9 cellular contexts compared by ENCODE assay signal in the genomic region with DNA sequence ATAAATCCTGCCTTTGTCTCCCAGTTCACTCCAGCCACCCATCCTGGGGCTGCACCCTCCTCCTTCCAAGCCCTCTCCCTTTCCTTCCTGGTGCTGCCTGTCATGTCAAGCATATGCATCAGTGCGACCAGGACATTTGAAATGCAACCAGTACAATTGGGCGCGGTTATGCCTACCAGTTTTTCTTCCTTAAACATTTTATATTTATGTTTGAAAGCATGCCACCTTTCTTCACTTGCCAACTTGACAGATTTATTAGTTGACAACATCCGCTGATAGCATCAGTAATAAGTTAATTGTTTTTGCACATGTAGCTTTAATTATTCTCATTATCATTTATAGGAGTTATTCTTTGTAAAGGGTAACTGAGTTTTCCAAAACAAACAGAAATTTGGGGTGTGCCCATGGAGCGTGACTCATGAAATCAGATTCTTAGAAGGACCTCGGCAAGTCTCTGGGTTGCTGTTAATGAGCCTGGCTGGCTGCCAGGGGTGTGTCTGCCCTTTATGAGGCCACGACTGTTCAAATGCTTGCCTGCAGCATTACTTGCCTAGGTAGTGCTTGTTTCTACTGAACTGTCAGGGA. TPM values are rescaled to one million over a fixed set of nuclear protein-coding genes. Genes with fewer than 3 reads are reported as not detected.
A peak's percentile ranks its signal among the peaks of the same experiment; 100 is the strongest.
DNase-seq lines count a peak whose midpoint lies in the region; ATAC-seq and TF ChIP-seq lines count a peak whose summit lies in the region.
"Had no signal": no experiment of that assay in that cellular context is flagged by ENCODE, and none has a peak within 500 bp of the region (broad histone marks: within the 10 kb centered on the region; RNA-seq: fewer than 3 reads in every experiment).

No MANE protein-coding gene starts in this region.

- H3K9me3 Mint-ChIP-seq in activated T-helper 17 cell treated with anti-CD3 and anti-CD28 coated beads, Interleukin-2, amount 50 U/mL, for 72 hours: no peaks in the 10 kb centered on the region
- H3K9me3 Mint-ChIP-seq in endothelial cell (ENCODE audit: unreplicated experiment): peaks cover 5% of the 10 kb centered on the region

- peak; percentile 51 for ATAC-seq in activated T-helper 17 cell treated with anti-CD3 and anti-CD28 coated beads, Interleukin-2, amount 50 U/mL, for 72 hours (replicated peaks)
- no peak for ATAC-seq in HG03045 (IDR thresholded peaks at IDR 0.05; ENCODE audit: unreplicated experiment)
- ATAC-seq in SK-N-SH treated with all-trans-retinoic acid at 6 μM for 48 hours: no peak

- intact Hi-C loops in posterior cingulate gyrus (cut with DNase I): no loop called here

- H3K36me3 Mint-ChIP-seq in activated T-helper 17 cell treated with anti-CD3 and anti-CD28 coated beads, Interleukin-2, amount 50 U/mL, for 72 hours (ENCODE audit: low read depth): no peaks in the 10 kb centered on the region
- peaks cover 9% of the 10 kb centered on the region for H3K36me3 Mint-ChIP-seq in endothelial cell (ENCODE audit: low read depth, unreplicated experiment)

- DNase-seq in GM04503 (ENCODE audit: low read depth): peak; percentile 36
- peak; percentile 55 for DNase-seq in NCI-H146 (lab: John Stamatoyannopoulos, UW)
- DNase-seq in iris pigment epithelial cell (ENCODE audit: low read depth): peak; percentile 39
- DNase-seq in endothelial cell (ENCODE audit: low spot score): no peak
- DNase-seq in posterior cingulate gyrus: no peak
- DNase-seq: activated naive CD8-positive, alpha-beta T cell treated with anti-CD3 and anti-CD28 coated beads, Interleukin-2, amount 10 ng/mL, durations not matched to agents 7 days and 5 days had no signal

- peaks cover 42% of the 10 kb centered on the region for H3K27me3 Mint-ChIP-seq in activated T-helper 17 cell treated with anti-CD3 and anti-CD28 coated beads, Interleukin-2, amount 50 U/mL, for 72 hours
- no peaks in the 10 kb centered on the region for H3K27me3 Mint-ChIP-seq in endothelial cell (ENCODE audit: unreplicated experiment)

- TF ChIP-seq CTCF in endothelial cell (IDR thresholded peaks at IDR 0.05; ENCODE audit: unreplicated experiment): no peak

- H3K27ac Mint-ChIP-seq in activated T-helper 17 cell treated with anti-CD3 and anti-CD28 coated beads, Interleukin-2, amount 50 U/mL, for 72 hours: no peak overlapping the region
- no peak overlapping the region for H3K27ac Mint-ChIP-seq in endothelial cell (ENCODE audit: unreplicated experiment)
- H3K27ac Mint-ChIP-seq: activated naive CD8-positive, alpha-beta T cell treated with anti-CD3 and anti-CD28 coated beads, Interleukin-2, amount 10 ng/mL, durations not matched to agents 7 days and 5 days had no signal

- H3K4me1 Mint-ChIP-seq in activated T-helper 17 cell treated with anti-CD3 and anti-CD28 coated beads, Interleukin-2, amount 50 U/mL, for 72 hours: no peaks in the 10 kb centered on the region
- H3K4me1 Mint-ChIP-seq in endothelial cell (ENCODE audit: unreplicated experiment): no peaks in the 10 kb centered on the region

- H3K4me3 Mint-ChIP-seq in activated T-helper 17 cell treated with anti-CD3 and anti-CD28 coated beads, Interleukin-2, amount 50 U/mL, for 72 hours: no peak overlapping the region
- no peak overlapping the region for H3K4me3 Mint-ChIP-seq in endothelial cell (ENCODE audit: unreplicated experiment)
- H3K4me3 Mint-ChIP-seq: activated naive CD8-positive, alpha-beta T cell treated with anti-CD3 and anti-CD28 coated beads, Interleukin-2, amount 10 ng/mL, durations not matched to agents 7 days and 5 days had no signal

TF ChIP-seq in SK-N-SH treated with all-trans-retinoic acid at 6 μM for 48 hours, 23 proteins besides CTCF, POLR2A, EP300 and RAD21:
- TF ChIP-seq CSDC2 (CRISPR knock-in tag; IDR thresholded peaks at IDR 0.05) (no peak), PPARA (CRISPR knock-in tag; IDR thresholded peaks at IDR 0.05; ENCODE audit: borderline replicate concordance) (no peak), ESRRG (CRISPR knock-in tag; IDR thresholded peaks at IDR 0.05) (no peak), ZFP30 (CRISPR knock-in tag; IDR thresholded peaks at IDR 0.05) (no peak), ISL1 (CRISPR knock-in tag; IDR thresholded peaks at IDR 0.05) (no peak), ZNF8 (CRISPR knock-in tag; IDR thresholded peaks at IDR 0.05) (no peak), ARNTL (CRISPR knock-in tag; IDR thresholded peaks at IDR 0.05; ENCODE audit: borderline replicate concordance, low read depth) (no peak), ZFP3 (CRISPR knock-in tag; IDR thresholded peaks at IDR 0.05) (no peak), OSR1 (CRISPR knock-in tag; IDR thresholded peaks at IDR 0.05) (no peak), ZNF70 (CRISPR knock-in tag; IDR thresholded peaks at IDR 0.05) (no peak), TOX (CRISPR knock-in tag; IDR thresholded peaks at IDR 0.05; ENCODE audit: borderline replicate concordance) (no peak), SNAI2 (CRISPR knock-in tag; IDR thresholded peaks at IDR 0.05) (no peak), TCF4 (CRISPR knock-in tag; IDR thresholded peaks at IDR 0.05; ENCODE audit: borderline replicate concordance) (no peak), ZNF565 (CRISPR knock-in tag; conservative IDR thresholded peaks at IDR 0.05; ENCODE audit: low read depth) (no peak), RARB (CRISPR knock-in tag; IDR thresholded peaks at IDR 0.05) (no peak), ZC3H10 (CRISPR knock-in tag; IDR thresholded peaks at IDR 0.05) (no peak)
- TF ChIP-seq, protein P1, sequence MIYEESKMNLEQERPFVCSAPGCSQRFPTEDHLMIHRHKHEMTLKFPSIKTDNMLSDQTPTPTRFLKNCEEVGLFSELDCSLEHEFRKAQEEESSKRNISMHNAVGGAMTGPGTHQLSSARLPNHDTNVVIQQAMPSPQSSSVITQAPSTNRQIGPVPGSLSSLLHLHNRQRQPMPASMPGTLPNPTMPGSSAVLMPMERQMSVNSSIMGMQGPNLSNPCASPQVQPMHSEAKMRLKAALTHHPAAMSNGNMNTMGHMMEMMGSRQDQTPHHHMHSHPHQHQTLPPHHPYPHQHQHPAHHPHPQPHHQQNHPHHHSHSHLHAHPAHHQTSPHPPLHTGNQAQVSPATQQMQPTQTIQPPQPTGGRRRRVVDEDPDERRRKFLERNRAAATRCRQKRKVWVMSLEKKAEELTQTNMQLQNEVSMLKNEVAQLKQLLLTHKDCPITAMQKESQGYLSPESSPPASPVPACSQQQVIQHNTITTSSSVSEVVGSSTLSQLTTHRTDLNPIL (CRISPR knock-in tag; IDR thresholded peaks at IDR 0.05; ENCODE audit: low read depth): no peak
- TF ChIP-seq, protein P2, sequence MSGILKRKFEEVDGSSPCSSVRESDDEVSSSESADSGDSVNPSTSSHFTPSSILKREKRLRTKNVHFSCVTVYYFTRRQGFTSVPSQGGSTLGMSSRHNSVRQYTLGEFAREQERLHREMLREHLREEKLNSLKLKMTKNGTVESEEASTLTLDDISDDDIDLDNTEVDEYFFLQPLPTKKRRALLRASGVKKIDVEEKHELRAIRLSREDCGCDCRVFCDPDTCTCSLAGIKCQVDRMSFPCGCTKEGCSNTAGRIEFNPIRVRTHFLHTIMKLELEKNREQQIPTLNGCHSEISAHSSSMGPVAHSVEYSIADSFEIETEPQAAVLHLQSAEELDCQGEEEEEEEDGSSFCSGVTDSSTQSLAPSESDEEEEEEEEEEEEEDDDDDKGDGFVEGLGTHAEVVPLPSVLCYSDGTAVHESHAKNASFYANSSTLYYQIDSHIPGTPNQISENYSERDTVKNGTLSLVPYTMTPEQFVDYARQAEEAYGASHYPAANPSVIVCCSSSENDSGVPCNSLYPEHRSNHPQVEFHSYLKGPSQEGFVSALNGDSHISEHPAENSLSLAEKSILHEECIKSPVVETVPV (CRISPR knock-in tag; IDR thresholded peaks at IDR 0.05): no peak
- TF ChIP-seq, protein P3, sequence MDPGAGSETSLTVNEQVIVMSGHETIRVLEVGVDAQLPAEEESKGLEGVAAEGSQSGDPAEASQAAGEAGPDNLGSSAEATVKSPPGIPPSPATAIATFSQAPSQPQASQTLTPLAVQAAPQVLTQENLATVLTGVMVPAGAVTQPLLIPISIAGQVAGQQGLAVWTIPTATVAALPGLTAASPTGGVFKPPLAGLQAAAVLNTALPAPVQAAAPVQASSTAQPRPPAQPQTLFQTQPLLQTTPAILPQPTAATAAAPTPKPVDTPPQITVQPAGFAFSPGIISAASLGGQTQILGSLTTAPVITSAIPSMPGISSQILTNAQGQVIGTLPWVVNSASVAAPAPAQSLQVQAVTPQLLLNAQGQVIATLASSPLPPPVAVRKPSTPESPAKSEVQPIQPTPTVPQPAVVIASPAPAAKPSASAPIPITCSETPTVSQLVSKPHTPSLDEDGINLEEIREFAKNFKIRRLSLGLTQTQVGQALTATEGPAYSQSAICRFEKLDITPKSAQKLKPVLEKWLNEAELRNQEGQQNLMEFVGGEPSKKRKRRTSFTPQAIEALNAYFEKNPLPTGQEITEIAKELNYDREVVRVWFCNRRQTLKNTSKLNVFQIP (CRISPR knock-in tag; IDR thresholded peaks at IDR 0.05; ENCODE audit: borderline replicate concordance, low read depth): no peak
- TF ChIP-seq, protein P4, sequence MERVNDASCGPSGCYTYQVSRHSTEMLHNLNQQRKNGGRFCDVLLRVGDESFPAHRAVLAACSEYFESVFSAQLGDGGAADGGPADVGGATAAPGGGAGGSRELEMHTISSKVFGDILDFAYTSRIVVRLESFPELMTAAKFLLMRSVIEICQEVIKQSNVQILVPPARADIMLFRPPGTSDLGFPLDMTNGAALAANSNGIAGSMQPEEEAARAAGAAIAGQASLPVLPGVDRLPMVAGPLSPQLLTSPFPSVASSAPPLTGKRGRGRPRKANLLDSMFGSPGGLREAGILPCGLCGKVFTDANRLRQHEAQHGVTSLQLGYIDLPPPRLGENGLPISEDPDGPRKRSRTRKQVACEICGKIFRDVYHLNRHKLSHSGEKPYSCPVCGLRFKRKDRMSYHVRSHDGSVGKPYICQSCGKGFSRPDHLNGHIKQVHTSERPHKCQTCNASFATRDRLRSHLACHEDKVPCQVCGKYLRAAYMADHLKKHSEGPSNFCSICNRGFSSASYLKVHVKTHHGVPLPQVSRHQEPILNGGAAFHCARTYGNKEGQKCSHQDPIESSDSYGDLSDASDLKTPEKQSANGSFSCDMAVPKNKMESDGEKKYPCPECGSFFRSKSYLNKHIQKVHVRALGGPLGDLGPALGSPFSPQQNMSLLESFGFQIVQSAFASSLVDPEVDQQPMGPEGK (CRISPR knock-in tag; IDR thresholded peaks at IDR 0.05; ENCODE audit: borderline replicate concordance): no peak
TF ChIP-seq in SK-N-SH treated with all-trans-retinoic acid at 6 μM for 48 hours: peak in this region for 0.

RNA-seq across cellular contexts. Expression of a gene that starts 32.8 kb away (rescaled TPM):
- under 1 TPM in 1 of 2 donors, not detected in 1; 0.40 TPM for total RNA-seq in activated T-helper 17 cell treated with anti-CD3 and anti-CD28 coated beads, Interleukin-2, amount 50 U/mL, for 72 hours
- not detected for total RNA-seq in endothelial cell (ENCODE audit: unreplicated experiment)

RNA-seq across cellular contexts. Expression of a gene that starts 41.6 kb away (rescaled TPM):
- total RNA-seq in activated T-helper 17 cell treated with anti-CD3 and anti-CD28 coated beads, Interleukin-2, amount 50 U/mL, for 72 hours: under 1 TPM in 1 of 2 donors, not detected in 1; 0.78 TPM
- not detected for total RNA-seq in endothelial cell (ENCODE audit: unreplicated experiment)
- total RNA-seq: activated naive CD8-positive, alpha-beta T cell treated with anti-CD3 and anti-CD28 coated beads, Interleukin-2, amount 10 ng/mL, durations not matched to agents 7 days and 5 days had no signal

Comparison
In these comparisons a context has a peak if more than half of its experiments do, and no peak if none do; other contexts are left out.
1. DNase-seq: peak in GM04503 (single experiment), NCI-H146 (single experiment) and iris pigment epithelial cell (single experiment); none in endothelial cell (single experiment) and posterior cingulate gyrus (0 of 10).